Comparison of ENCODE assay signal across 8 cellular contexts in genomic region chr18:79965119-79965902, GRCh38. TPM values are rescaled to one million over a fixed set of nuclear protein-coding genes. Genes with fewer than 3 reads are reported as not detected.
DNase-seq lines count a peak whose midpoint lies in the region; ATAC-seq and TF ChIP-seq lines count a peak whose summit lies in the region.

No MANE protein-coding gene starts in this region.

- ATAC-seq in Panc1: peak; percentile 75
- ATAC-seq in right lobe of liver: peak; percentile 57 to 69 (median 66)
- ATAC-seq in GM18867 (IDR thresholded peaks at IDR 0.05; ENCODE audit: unreplicated experiment): no peak

- POLR2A ChIA-PET in Panc1 (lab: Charles Lee): no interaction called here

- TF ChIP-seq POLR2A in right lobe of liver (IDR thresholded peaks at IDR 0.05): no peak
- TF ChIP-seq POLR2A in testis (IDR thresholded peaks at IDR 0.05): no peak

- H3K27me3 ChIP-seq in Panc1 (ENCODE audit: control insufficient read depth, insufficient read depth, low read length) (no peaks in the 10 kb centered on the region), colonic mucosa (no peaks in the 10 kb centered on the region), right lobe of liver (no peaks in the 10 kb centered on the region), testis (no peaks in the 10 kb centered on the region)

- CTCF ChIA-PET in Panc1 (lab: Charles Lee): interaction anchor here (0.8 kb wide), 1 partner anchor 12 kb away, joined by 11 read pairs; no protein-coding TSS in a partner anchor

- in situ Hi-C loops in Panc1 (cut with HindIII; ENCODE audit: low pct_unique_long_range_greater_than_20kb, low sequenced_read_pairs): no loop called here

- peak overlapping the region; percentile 96 to 97 for H3K9ac ChIP-seq in colonic mucosa (ENCODE audit: low read depth in 2 of 2, low read length in 2 of 2)

- intact Hi-C loops in Panc1 (cut with micrococcal nuclease; ENCODE audit: unreplicated experiment) (no loop called here), colonic mucosa (cut with DNase I) (no loop called here), right lobe of liver (cut with DNase I) (no loop called here), testis (cut with DNase I; ENCODE audit: low total_unique reads) (no loop called here)

- under 1% methylated on average over 16 of the region's 24 CpGs for WGBS in right lobe of liver (ENCODE audit: insufficient coverage, low coverage, low lambda C conversion rate, missing lambda C conversion rate)
- WGBS in testis, 2 donors: 13 to 19% methylated on average over 17 to 24 of the region's 24 CpGs

- TSS peak; percentile 69 for BruUV-seq in Panc1 (replicated peaks; lab: Mats Ljungman, UMichigan)

- H3K36me3 ChIP-seq in Panc1 (ENCODE audit: control insufficient read depth, insufficient read depth, low read length) (no peaks in the 10 kb centered on the region), colonic mucosa (peaks cover under 1% of the 10 kb centered on the region), right lobe of liver (peaks cover 0 to 19% (median 3%) of the 10 kb centered on the region in 4 donors), testis (ENCODE audit: low read depth, missing control alignments) (no peaks in the 10 kb centered on the region)

- TF ChIP-seq CTCF in AG09309 (IDR thresholded peaks at IDR 0.05; ENCODE audit: control insufficient read depth, insufficient read depth, low read depth, low read length, missing control alignments): no peak
- TF ChIP-seq CTCF in GM12865 (IDR thresholded peaks at IDR 0.05; ENCODE audit: insufficient read depth, low read depth, low read length, missing control alignments): no peak
- TF ChIP-seq CTCF in Panc1 (IDR thresholded peaks at IDR 0.05): no peak
- no peak for TF ChIP-seq CTCF in colonic mucosa (IDR thresholded peaks at IDR 0.05)
- TF ChIP-seq CTCF in right lobe of liver (IDR thresholded peaks at IDR 0.05): no peak
- no peak for TF ChIP-seq CTCF in testis (IDR thresholded peaks at IDR 0.05)

- peak overlapping the region; percentile 93 for H3K27ac ChIP-seq in Panc1 (ENCODE audit: low read length)
- peak overlapping the region; percentile 90 for H3K27ac ChIP-seq in colonic mucosa
- peak overlapping the region; percentile 70 to 76 (median 75) for H3K27ac ChIP-seq in right lobe of liver
- H3K27ac ChIP-seq in testis: peak overlapping the region in 1 of 2 donors; percentile 15

- peak overlapping the region; percentile 80 for H3K4me3 ChIP-seq in AG09309 (ENCODE audit: control insufficient read depth, low read depth, low read length)
- H3K4me3 ChIP-seq in GM12865 (ENCODE audit: low read depth, low read length): peak overlapping the region; percentile 57
- H3K4me3 ChIP-seq in Panc1 (ENCODE audit: low read depth in 2 of 2, low read length in 2 of 2): peak overlapping the region; percentile 69 to 80
- H3K4me3 ChIP-seq in colonic mucosa: peak overlapping the region; percentile 63
- peak overlapping the region; percentile 58 to 74 (median 61) for H3K4me3 ChIP-seq in right lobe of liver
- H3K4me3 ChIP-seq in testis: peak overlapping the region; percentile 59 to 66

- H3K9me3 ChIP-seq in Panc1 (ENCODE audit: control insufficient read depth, insufficient read depth, low read depth, low read length) (no peaks in the 10 kb centered on the region), colonic mucosa (no peaks in the 10 kb centered on the region), right lobe of liver (no peaks in the 10 kb centered on the region), testis (no peaks in the 10 kb centered on the region)

- peaks cover 30% of the 10 kb centered on the region for H3K4me1 ChIP-seq in Panc1 (ENCODE audit: control insufficient read depth, insufficient read depth, low read length)
- H3K4me1 ChIP-seq in colonic mucosa: peaks cover 13% of the 10 kb centered on the region
- H3K4me1 ChIP-seq in right lobe of liver: peaks cover 0 to 10% (median 3%) of the 10 kb centered on the region in 4 donors
- H3K4me1 ChIP-seq in testis: no peaks in the 10 kb centered on the region

- DNase-seq in AG09309 (ENCODE audit: low read depth) (no peak), GM12865 (ENCODE audit: low read depth) (peak; percentile 57), Panc1 (ENCODE audit: low read depth, low spot score) (peak; percentile 63), colonic mucosa (peak; percentile 82), right lobe of liver (peak; percentile 56 to 64 (median 63)), testis (no peak), DMS114 treated with DMSO at 0.1 percent for 48 hours (lab: John Stamatoyannopoulos, UW; ENCODE audit: unreplicated experiment) (no peak)

RNA-seq across cellular contexts. Expression of gene HSBP1L1, which starts 0.9 kb away (rescaled TPM):
- total RNA-seq in Panc1 (2021; ENCODE audit: unreplicated experiment) (45.4 TPM), colonic mucosa (10 to 100 TPM; 51.8 to 59.6 TPM), right lobe of liver (10 to 100 TPM; 16.8 to 35.1 (median 23.7) TPM), testis (1 to 10 TPM; 5.0 to 6.6 TPM)
- polyA plus RNA-seq in Panc1 (2012; ENCODE audit: insufficient read length): 36.4 TPM
- polyA plus RNA-seq in testis (ENCODE audit: insufficient read depth, low read depth, low replicate concordance): 6.0 TPM

RNA-seq across cellular contexts. Expression of gene SLC66A2, which starts 13.9 kb away (rescaled TPM):
- total RNA-seq in Panc1 (2021; ENCODE audit: unreplicated experiment) (92.5 TPM), colonic mucosa (10 to 100 TPM; 74.9 to 88.0 TPM), right lobe of liver (100 to 1,000 TPM in 3 of 6 experiments, 10 to 100 TPM in 3; 61.6 to 140 (median 95.8) TPM), testis (100 to 1,000 TPM in 1 of 2 donors, 10 to 100 TPM in 1; 87.0 to 143 TPM)
- 121 TPM for polyA plus RNA-seq in Panc1 (2012; ENCODE audit: insufficient read length)
- polyA plus RNA-seq in testis (ENCODE audit: insufficient read depth, low read depth, low replicate concordance): 72.5 TPM

RNA-seq across cellular contexts. Expression of gene TXNL4A, which starts 23.1 kb away (rescaled TPM):
- 416 TPM for total RNA-seq in Panc1 (2021; ENCODE audit: unreplicated experiment)
- 387 TPM for polyA plus RNA-seq in Panc1 (2012; ENCODE audit: insufficient read length)
- total RNA-seq in colonic mucosa: 100 to 1,000 TPM; 101 to 138 TPM
- 10 to 100 TPM; 18.5 to 53.9 (median 37.8) TPM for total RNA-seq in right lobe of liver
- total RNA-seq in testis: 10 to 100 TPM; 37.4 to 47.0 TPM
- polyA plus RNA-seq in testis (ENCODE audit: insufficient read depth, low read depth, low replicate concordance): 158 TPM

Comparison
In these comparisons a context has a peak if more than half of its experiments do, and no peak if none do; other contexts are left out.
1. DNase-seq: peak in GM12865 (single experiment), Panc1 (single experiment), colonic mucosa (single experiment) and right lobe of liver (3 of 3); none in AG09309 (single experiment), testis (single experiment) and DMS114 treated with DMSO at 0.1 percent for 48 hours (single experiment).
2. Peak in every context shown above with its lines, with median percentiles within 50 percentile points of each other: H3K4me3 ChIP-seq.